2 cellular contexts compared by ENCODE assay signal in the genomic region with DNA sequence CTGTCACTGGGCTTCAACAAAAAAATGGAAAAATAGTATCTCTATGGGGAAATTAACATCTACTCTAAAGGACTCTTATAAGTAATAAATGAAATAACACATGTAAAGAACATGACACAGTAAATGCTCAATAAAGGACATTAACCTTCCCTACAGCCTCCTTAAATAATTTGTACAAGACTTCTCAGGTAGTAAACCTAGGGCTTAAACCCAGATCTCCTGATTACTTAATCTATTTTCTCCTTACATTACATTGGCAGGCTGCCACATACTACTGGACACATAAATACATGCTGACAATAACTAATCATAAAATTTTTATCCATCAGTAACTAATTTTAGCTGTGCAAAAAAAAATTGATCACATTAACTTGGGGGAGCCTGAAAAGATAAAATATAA.
TF ChIP-seq lines count a peak whose summit lies in the region.

No MANE protein-coding gene starts in this region.

TF ChIP-seq in GM12878, 131 proteins besides CTCF, POLR2A, EP300 and RAD21:
- TF ChIP-seq RELA (IDR thresholded peaks at IDR 0.05; ENCODE audit: borderline replicate concordance, partially characterized antibody): no peak
- TF ChIP-seq MEF2B (IDR thresholded peaks at IDR 0.05; ENCODE audit: partially characterized antibody, poor library complexity, severe bottlenecking): no peak
- TF ChIP-seq POLR2AphosphoS2 (IDR thresholded peaks at IDR 0.05; ENCODE audit: low read depth, low read length): no peak
- TF ChIP-seq SIX5 (IDR thresholded peaks at IDR 0.05; ENCODE audit: low read depth, low read length, severe bottlenecking): no peak
- TF ChIP-seq RAD51 (IDR thresholded peaks at IDR 0.05): no peak
- TF ChIP-seq, protein P1, sequence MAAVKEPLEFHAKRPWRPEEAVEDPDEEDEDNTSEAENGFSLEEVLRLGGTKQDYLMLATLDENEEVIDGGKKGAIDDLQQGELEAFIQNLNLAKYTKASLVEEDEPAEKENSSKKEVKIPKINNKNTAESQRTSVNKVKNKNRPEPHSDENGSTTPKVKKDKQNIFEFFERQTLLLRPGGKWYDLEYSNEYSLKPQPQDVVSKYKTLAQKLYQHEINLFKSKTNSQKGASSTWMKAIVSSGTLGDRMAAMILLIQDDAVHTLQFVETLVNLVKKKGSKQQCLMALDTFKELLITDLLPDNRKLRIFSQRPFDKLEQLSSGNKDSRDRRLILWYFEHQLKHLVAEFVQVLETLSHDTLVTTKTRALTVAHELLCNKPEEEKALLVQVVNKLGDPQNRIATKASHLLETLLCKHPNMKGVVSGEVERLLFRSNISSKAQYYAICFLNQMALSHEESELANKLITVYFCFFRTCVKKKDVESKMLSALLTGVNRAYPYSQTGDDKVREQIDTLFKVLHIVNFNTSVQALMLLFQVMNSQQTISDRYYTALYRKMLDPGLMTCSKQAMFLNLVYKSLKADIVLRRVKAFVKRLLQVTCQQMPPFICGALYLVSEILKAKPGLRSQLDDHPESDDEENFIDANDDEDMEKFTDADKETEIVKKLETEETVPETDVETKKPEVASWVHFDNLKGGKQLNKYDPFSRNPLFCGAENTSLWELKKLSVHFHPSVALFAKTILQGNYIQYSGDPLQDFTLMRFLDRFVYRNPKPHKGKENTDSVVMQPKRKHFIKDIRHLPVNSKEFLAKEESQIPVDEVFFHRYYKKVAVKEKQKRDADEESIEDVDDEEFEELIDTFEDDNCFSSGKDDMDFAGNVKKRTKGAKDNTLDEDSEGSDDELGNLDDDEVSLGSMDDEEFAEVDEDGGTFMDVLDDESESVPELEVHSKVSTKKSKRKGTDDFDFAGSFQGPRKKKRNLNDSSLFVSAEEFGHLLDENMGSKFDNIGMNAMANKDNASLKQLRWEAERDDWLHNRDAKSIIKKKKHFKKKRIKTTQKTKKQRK (IDR thresholded peaks at IDR 0.05; ENCODE audit: low read depth, low read length): no peak
- TF ChIP-seq, protein P2, sequence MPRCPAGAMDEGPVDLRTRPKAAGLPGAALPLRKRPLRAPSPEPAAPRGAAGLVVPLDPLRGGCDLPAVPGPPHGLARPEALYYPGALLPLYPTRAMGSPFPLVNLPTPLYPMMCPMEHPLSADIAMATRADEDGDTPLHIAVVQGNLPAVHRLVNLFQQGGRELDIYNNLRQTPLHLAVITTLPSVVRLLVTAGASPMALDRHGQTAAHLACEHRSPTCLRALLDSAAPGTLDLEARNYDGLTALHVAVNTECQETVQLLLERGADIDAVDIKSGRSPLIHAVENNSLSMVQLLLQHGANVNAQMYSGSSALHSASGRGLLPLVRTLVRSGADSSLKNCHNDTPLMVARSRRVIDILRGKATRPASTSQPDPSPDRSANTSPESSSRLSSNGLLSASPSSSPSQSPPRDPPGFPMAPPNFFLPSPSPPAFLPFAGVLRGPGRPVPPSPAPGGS (IDR thresholded peaks at IDR 0.05; ENCODE audit: borderline replicate concordance, insufficient read depth, low read depth, low read length, poor library complexity, severe bottlenecking): no peak
- no peak for TF ChIP-seq CREB1 (IDR thresholded peaks at IDR 0.05; ENCODE audit: low read depth)

TF ChIP-seq in GM23338, 12 proteins besides CTCF, POLR2A, EP300 and RAD21:
- TF ChIP-seq NANOG (IDR thresholded peaks at IDR 0.05; ENCODE audit: borderline replicate concordance): no peak
- TF ChIP-seq ZNF331 (CRISPR knock-in tag; IDR thresholded peaks at IDR 0.05; ENCODE audit: low read depth): no peak
- TF ChIP-seq, protein P3, sequence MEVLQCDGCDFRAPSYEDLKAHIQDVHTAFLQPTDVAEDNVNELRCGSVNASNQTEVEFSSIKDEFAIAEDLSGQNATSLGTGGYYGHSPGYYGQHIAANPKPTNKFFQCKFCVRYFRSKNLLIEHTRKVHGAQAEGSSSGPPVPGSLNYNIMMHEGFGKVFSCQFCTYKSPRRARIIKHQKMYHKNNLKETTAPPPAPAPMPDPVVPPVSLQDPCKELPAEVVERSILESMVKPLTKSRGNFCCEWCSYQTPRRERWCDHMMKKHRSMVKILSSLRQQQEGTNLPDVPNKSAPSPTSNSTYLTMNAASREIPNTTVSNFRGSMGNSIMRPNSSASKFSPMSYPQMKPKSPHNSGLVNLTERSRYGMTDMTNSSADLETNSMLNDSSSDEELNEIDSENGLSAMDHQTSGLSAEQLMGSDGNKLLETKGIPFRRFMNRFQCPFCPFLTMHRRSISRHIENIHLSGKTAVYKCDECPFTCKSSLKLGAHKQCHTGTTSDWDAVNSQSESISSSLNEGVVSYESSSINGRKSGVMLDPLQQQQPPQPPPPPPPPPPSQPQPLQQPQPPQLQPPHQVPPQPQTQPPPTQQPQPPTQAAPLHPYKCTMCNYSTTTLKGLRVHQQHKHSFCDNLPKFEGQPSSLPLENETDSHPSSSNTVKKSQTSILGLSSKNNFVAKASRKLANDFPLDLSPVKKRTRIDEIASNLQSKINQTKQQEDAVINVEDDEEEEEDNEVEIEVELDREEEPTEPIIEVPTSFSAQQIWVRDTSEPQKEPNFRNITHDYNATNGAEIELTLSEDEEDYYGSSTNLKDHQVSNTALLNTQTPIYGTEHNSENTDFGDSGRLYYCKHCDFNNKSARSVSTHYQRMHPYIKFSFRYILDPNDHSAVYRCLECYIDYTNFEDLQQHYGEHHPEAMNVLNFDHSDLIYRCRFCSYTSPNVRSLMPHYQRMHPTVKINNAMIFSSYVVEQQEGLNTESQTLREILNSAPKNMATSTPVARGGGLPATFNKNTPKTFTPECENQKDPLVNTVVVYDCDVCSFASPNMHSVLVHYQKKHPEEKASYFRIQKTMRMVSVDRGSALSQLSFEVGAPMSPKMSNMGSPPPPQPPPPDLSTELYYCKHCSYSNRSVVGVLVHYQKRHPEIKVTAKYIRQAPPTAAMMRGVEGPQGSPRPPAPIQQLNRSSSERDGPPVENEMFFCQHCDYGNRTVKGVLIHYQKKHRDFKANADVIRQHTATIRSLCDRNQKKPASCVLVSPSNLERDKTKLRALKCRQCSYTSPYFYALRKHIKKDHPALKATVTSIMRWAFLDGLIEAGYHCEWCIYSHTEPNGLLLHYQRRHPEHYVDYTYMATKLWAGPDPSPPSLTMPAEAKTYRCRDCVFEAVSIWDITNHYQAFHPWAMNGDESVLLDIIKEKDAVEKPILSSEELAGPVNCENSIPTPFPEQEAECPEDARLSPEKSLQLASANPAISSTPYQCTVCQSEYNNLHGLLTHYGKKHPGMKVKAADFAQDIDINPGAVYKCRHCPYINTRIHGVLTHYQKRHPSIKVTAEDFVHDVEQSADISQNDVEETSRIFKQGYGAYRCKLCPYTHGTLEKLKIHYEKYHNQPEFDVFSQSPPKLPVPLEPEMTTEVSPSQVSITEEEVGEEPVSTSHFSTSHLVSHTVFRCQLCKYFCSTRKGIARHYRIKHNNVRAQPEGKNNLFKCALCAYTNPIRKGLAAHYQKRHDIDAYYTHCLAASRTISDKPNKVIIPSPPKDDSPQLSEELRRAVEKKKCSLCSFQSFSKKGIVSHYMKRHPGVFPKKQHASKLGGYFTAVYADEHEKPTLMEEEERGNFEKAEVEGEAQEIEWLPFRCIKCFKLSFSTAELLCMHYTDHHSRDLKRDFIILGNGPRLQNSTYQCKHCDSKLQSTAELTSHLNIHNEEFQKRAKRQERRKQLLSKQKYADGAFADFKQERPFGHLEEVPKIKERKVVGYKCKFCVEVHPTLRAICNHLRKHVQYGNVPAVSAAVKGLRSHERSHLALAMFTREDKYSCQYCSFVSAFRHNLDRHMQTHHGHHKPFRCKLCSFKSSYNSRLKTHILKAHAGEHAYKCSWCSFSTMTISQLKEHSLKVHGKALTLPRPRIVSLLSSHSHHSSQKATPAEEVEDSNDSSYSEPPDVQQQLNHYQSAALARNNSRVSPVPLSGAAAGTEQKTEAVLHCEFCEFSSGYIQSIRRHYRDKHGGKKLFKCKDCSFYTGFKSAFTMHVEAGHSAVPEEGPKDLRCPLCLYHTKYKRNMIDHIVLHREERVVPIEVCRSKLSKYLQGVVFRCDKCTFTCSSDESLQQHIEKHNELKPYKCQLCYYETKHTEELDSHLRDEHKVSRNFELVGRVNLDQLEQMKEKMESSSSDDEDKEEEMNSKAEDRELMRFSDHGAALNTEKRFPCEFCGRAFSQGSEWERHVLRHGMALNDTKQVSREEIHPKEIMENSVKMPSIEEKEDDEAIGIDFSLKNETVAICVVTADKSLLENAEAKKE (CRISPR knock-in tag; IDR thresholded peaks at IDR 0.05): no peak
- TF ChIP-seq EZH2 (IDR thresholded peaks at IDR 0.05; ENCODE audit: low read depth, unreplicated experiment): no peak
- TF ChIP-seq, protein P4, sequence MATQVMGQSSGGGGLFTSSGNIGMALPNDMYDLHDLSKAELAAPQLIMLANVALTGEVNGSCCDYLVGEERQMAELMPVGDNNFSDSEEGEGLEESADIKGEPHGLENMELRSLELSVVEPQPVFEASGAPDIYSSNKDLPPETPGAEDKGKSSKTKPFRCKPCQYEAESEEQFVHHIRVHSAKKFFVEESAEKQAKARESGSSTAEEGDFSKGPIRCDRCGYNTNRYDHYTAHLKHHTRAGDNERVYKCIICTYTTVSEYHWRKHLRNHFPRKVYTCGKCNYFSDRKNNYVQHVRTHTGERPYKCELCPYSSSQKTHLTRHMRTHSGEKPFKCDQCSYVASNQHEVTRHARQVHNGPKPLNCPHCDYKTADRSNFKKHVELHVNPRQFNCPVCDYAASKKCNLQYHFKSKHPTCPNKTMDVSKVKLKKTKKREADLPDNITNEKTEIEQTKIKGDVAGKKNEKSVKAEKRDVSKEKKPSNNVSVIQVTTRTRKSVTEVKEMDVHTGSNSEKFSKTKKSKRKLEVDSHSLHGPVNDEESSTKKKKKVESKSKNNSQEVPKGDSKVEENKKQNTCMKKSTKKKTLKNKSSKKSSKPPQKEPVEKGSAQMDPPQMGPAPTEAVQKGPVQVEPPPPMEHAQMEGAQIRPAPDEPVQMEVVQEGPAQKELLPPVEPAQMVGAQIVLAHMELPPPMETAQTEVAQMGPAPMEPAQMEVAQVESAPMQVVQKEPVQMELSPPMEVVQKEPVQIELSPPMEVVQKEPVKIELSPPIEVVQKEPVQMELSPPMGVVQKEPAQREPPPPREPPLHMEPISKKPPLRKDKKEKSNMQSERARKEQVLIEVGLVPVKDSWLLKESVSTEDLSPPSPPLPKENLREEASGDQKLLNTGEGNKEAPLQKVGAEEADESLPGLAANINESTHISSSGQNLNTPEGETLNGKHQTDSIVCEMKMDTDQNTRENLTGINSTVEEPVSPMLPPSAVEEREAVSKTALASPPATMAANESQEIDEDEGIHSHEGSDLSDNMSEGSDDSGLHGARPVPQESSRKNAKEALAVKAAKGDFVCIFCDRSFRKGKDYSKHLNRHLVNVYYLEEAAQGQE (IDR thresholded peaks at IDR 0.05; ENCODE audit: unreplicated experiment): no peak
- no peak for TF ChIP-seq POLR2AphosphoS5 (IDR thresholded peaks at IDR 0.05; ENCODE audit: low read depth)
- no peak for TF ChIP-seq STAT1 (IDR thresholded peaks at IDR 0.05; ENCODE audit: unreplicated experiment)
- TF ChIP-seq CREB1 (CRISPR knock-in tag; IDR thresholded peaks at IDR 0.05; ENCODE audit: low read depth): no peak
- TF ChIP-seq, protein P5, sequence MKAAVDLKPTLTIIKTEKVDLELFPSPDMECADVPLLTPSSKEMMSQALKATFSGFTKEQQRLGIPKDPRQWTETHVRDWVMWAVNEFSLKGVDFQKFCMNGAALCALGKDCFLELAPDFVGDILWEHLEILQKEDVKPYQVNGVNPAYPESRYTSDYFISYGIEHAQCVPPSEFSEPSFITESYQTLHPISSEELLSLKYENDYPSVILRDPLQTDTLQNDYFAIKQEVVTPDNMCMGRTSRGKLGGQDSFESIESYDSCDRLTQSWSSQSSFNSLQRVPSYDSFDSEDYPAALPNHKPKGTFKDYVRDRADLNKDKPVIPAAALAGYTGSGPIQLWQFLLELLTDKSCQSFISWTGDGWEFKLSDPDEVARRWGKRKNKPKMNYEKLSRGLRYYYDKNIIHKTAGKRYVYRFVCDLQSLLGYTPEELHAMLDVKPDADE (IDR thresholded peaks at IDR 0.05): no peak
- TF ChIP-seq ZNF114 (CRISPR knock-in tag; IDR thresholded peaks at IDR 0.05): no peak
- TF ChIP-seq JUNB (IDR thresholded peaks at IDR 0.05; ENCODE audit: unreplicated experiment): no peak
- TF ChIP-seq EZH2phosphoT487 (IDR thresholded peaks at IDR 0.05; ENCODE audit: unreplicated experiment): no peak
